21 cellular contexts compared by ENCODE assay signal in genomic region chr3:23086366-23086765, GRCh38.
A peak's percentile ranks its signal among the peaks of the same experiment; 100 is the strongest.
DNase-seq lines count a peak whose midpoint lies in the region; ATAC-seq and TF ChIP-seq lines count a peak whose summit lies in the region.
"Had no signal": no experiment of that assay in that cellular context is flagged by ENCODE, and none has a peak within 500 bp of the region (broad histone marks: within the 10 kb centered on the region; RNA-seq: fewer than 3 reads in every experiment).

No MANE protein-coding gene starts in this region.

- H3K4me3 Mint-ChIP-seq in activated naive CD8-positive, alpha-beta T cell treated with anti-CD3 and anti-CD28 coated beads for 36 hours: no peak overlapping the region
- H3K4me3 Mint-ChIP-seq in naive thymus-derived CD8-positive, alpha-beta T cell: no peak overlapping the region
- H3K4me3 Mint-ChIP-seq: B cell, CD14-positive monocyte had no signal

- TF ChIP-seq CTCF in retinal pigment epithelial cell (conservative IDR thresholded peaks at IDR 0.05; ENCODE audit: low read depth, low read length): no peak

- H3K4me3 ChIP-seq in retinal pigment epithelial cell (ENCODE audit: low read length): no peak overlapping the region

- no peaks in the 10 kb centered on the region for H3K9me3 Mint-ChIP-seq in activated naive CD8-positive, alpha-beta T cell treated with anti-CD3 and anti-CD28 coated beads for 36 hours
- H3K9me3 Mint-ChIP-seq in naive thymus-derived CD8-positive, alpha-beta T cell: peaks cover 0 to 6% (median 3%) of the 10 kb centered on the region in 9 donors

- H3K27me3 Mint-ChIP-seq in activated naive CD8-positive, alpha-beta T cell treated with anti-CD3 and anti-CD28 coated beads for 36 hours: no peaks in the 10 kb centered on the region
- H3K27me3 Mint-ChIP-seq in naive thymus-derived CD8-positive, alpha-beta T cell: no peaks in the 10 kb centered on the region
- H3K27me3 Mint-ChIP-seq: B cell had no signal

- DNase-seq in EH (ENCODE audit: low read depth) (peak; percentile 53), astrocyte of the hippocampus (ENCODE audit: low read depth, low spot score) (peak; percentile 70), myocyte (ENCODE audit: low read depth) (peak; percentile 18), retinal pigment epithelial cell (ENCODE audit: low read depth) (peak; percentile 52), NCI-H226 (no peak)
- no peak for DNase-seq in activated naive CD8-positive, alpha-beta T cell treated with anti-CD3 and anti-CD28 coated beads for 36 hours
- no peak for DNase-seq in naive thymus-derived CD8-positive, alpha-beta T cell
- DNase-seq: 8988T, GDM1, GOT3, HCEC 1CT, KG1, NCI-H1092 treated with DMSO at 0.1 percent for 48 hours, NCI-H1436 treated with DMSO at 0.1 percent for 48 hours, NCI-H1930, NCI-H510A, SIG-M5 had no signal

- no peaks in the 10 kb centered on the region for H3K36me3 Mint-ChIP-seq in activated naive CD8-positive, alpha-beta T cell treated with anti-CD3 and anti-CD28 coated beads for 36 hours
- no peaks in the 10 kb centered on the region for H3K36me3 Mint-ChIP-seq in naive thymus-derived CD8-positive, alpha-beta T cell
- H3K36me3 Mint-ChIP-seq: CD14-positive monocyte had no signal

- ATAC-seq in GM19463 (IDR thresholded peaks at IDR 0.05; ENCODE audit: unreplicated experiment): no peak
- ATAC-seq in naive thymus-derived CD8-positive, alpha-beta T cell: no peak
- ATAC-seq: Panc1 had no signal

- H3K27ac Mint-ChIP-seq in activated naive CD8-positive, alpha-beta T cell treated with anti-CD3 and anti-CD28 coated beads for 36 hours: no peak overlapping the region
- no peak overlapping the region for H3K27ac Mint-ChIP-seq in naive thymus-derived CD8-positive, alpha-beta T cell
- H3K27ac Mint-ChIP-seq: B cell, CD14-positive monocyte had no signal

- no peaks in the 10 kb centered on the region for H3K4me1 Mint-ChIP-seq in activated naive CD8-positive, alpha-beta T cell treated with anti-CD3 and anti-CD28 coated beads for 36 hours
- H3K4me1 Mint-ChIP-seq in naive thymus-derived CD8-positive, alpha-beta T cell: no peaks in the 10 kb centered on the region
- H3K4me1 Mint-ChIP-seq: B cell, CD14-positive monocyte had no signal

- POLR2A ChIA-PET in naive thymus-derived CD8-positive, alpha-beta T cell (lab: Charles Lee): no interaction called here

Comparison
In these comparisons a context has a peak if more than half of its experiments do, and no peak if none do; other contexts are left out.
1. DNase-seq: peak in EH (single experiment), astrocyte of the hippocampus (single experiment), myocyte (single experiment) and retinal pigment epithelial cell (single experiment); none in NCI-H226 (single experiment), activated naive CD8-positive, alpha-beta T cell treated with anti-CD3 and anti-CD28 coated beads for 36 hours (single experiment) and naive thymus-derived CD8-positive, alpha-beta T cell (0 of 10).